Comparison of ENCODE assay signal across 8 cellular contexts in genomic region chr7:99407849-99408346, GRCh38. TPM values are rescaled to one million over a fixed set of nuclear protein-coding genes. Genes with fewer than 3 reads are reported as not detected.
DNase-seq lines count a peak whose midpoint lies in the region; ATAC-seq and TF ChIP-seq lines count a peak whose summit lies in the region.

No MANE protein-coding gene starts in this region.

- H3K9me3 Mint-ChIP-seq in dendritic cell treated with granulocyte-macrophage colony-stimulating factor and Interleukin-4, amounts not matched to agents 40 ng/mL and 50 ng/mL, for 4 days: no peaks in the 10 kb centered on the region

- H3K27me3 Mint-ChIP-seq in dendritic cell treated with granulocyte-macrophage colony-stimulating factor and Interleukin-4, amounts not matched to agents 40 ng/mL and 50 ng/mL, for 4 days: no peaks in the 10 kb centered on the region

- no peaks in the 10 kb centered on the region for H3K27me3 ChIP-seq in HUES6 (ENCODE audit: control insufficient read depth, insufficient read depth, low read length)

- H3K9ac ChIP-seq in HUES6 (ENCODE audit: low read length): peak overlapping the region; percentile 100

- TF ChIP-seq POLR2A in lower leg skin (IDR thresholded peaks at IDR 0.05): no peak

- peaks cover 48% of the 10 kb centered on the region for H3K4me1 Mint-ChIP-seq in dendritic cell treated with granulocyte-macrophage colony-stimulating factor and Interleukin-4, amounts not matched to agents 40 ng/mL and 50 ng/mL, for 4 days (ENCODE audit: low read depth)

- H3K27ac Mint-ChIP-seq in dendritic cell treated with granulocyte-macrophage colony-stimulating factor and Interleukin-4, amounts not matched to agents 40 ng/mL and 50 ng/mL, for 4 days: peak overlapping the region; percentile 90

- TF ChIP-seq CTCF in lower leg skin (IDR thresholded peaks at IDR 0.05): no peak

- peaks cover 77% of the 10 kb centered on the region for H3K36me3 Mint-ChIP-seq in dendritic cell treated with granulocyte-macrophage colony-stimulating factor and Interleukin-4, amounts not matched to agents 40 ng/mL and 50 ng/mL, for 4 days (ENCODE audit: low read depth)

- H3K27ac ChIP-seq in HUES6 (ENCODE audit: low read depth, low read length): peak overlapping the region; percentile 100

- 1 to 2% methylated on average over 25 to 28 of the region's 28 CpGs for WGBS in lower leg skin, 2 donors

- peak overlapping the region; percentile 86 for H3K4me3 ChIP-seq in HUES6 (ENCODE audit: low read depth, low read length)
- H3K4me3 ChIP-seq in lower leg skin (ENCODE audit: low read depth, poor library complexity, severe bottlenecking): peak overlapping the region; percentile 98

- DNase-seq in NCI-H2196 (lab: John Stamatoyannopoulos, UW; ENCODE audit: unreplicated experiment): peak; percentile 39
- no peak for DNase-seq in NCI-H2196 treated with DMSO at 0.1 percent for 48 hours (lab: John Stamatoyannopoulos, UW; ENCODE audit: unreplicated experiment)
- peak; percentile 26 for DNase-seq in UCSD-AML1 (lab: John Stamatoyannopoulos, UW; ENCODE audit: unreplicated experiment)
- peak; percentile 58 to 93 for DNase-seq in lower leg skin (ENCODE audit: low spot score in 2 of 2)
- DNase-seq in stimulated activated CD8-positive, alpha-beta memory T cell treated with anti-CD3 and anti-CD28 coated beads, Interleukin-4, amount 100 ng/mL, for 48 hours: peak; percentile 62

- intact Hi-C loops in dendritic cell treated with granulocyte-macrophage colony-stimulating factor and Interleukin-4, amounts not matched to agents 40 ng/mL and 50 ng/mL, for 4 days (cut with micrococcal nuclease): loop anchor here (2.0 kb wide), 2 partner anchors 33 to 63 kb away; partner anchors contain the start of gene ARPC1B
- intact Hi-C loops in lower leg skin (cut with DNase I; ENCODE audit: low total_unique reads): no loop called here

- ATAC-seq in GM18519 (IDR thresholded peaks at IDR 0.05; ENCODE audit: low FRiP score, unreplicated experiment): no peak

- H3K36me3 ChIP-seq in HUES6 (ENCODE audit: control insufficient read depth, insufficient read depth, low read length): peaks cover 51% of the 10 kb centered on the region

- H3K9me3 ChIP-seq in HUES6 (ENCODE audit: control insufficient read depth, insufficient read depth, low read depth, low read length): no peaks in the 10 kb centered on the region

- H3K4me3 Mint-ChIP-seq in dendritic cell treated with granulocyte-macrophage colony-stimulating factor and Interleukin-4, amounts not matched to agents 40 ng/mL and 50 ng/mL, for 4 days: peak overlapping the region; percentile 97

- H3K4me1 ChIP-seq in HUES6 (ENCODE audit: control insufficient read depth, insufficient read depth, low read length): peaks cover 12% of the 10 kb centered on the region

RNA-seq across cellular contexts. Expression of gene PDAP1, which starts 0.5 kb away (rescaled TPM):
- total RNA-seq in lower leg skin: 10 to 100 TPM; 64.8 to 81.8 (median 73.9) TPM

RNA-seq across cellular contexts. Expression of gene BUD31, which starts 0.9 kb away (rescaled TPM):
- total RNA-seq in lower leg skin: 10 to 100 TPM; 48.2 to 71.0 (median 58.5) TPM

RNA-seq across cellular contexts. Expression of gene PTCD1, which starts 30.7 kb away (rescaled TPM):
- 10 to 100 TPM in 1 of 4 donors, 1 to 10 TPM in 3; 8.5 to 14.2 (median 9.5) TPM for total RNA-seq in lower leg skin

RNA-seq across cellular contexts. Expression of gene CPSF4, which starts 30.8 kb away (rescaled TPM):
- total RNA-seq in lower leg skin: 10 to 100 TPM; 23.7 to 41.6 (median 28.3) TPM

RNA-seq across cellular contexts. Expression of gene ARPC1B, which starts 33.4 kb away (rescaled TPM):
- 10 to 100 TPM; 51.4 to 83.1 (median 54.3) TPM for total RNA-seq in lower leg skin
